ENCODE assay signal across 1 cellular context in genomic region chr1:12477936-12478611, GRCh38.
TF ChIP-seq lines count a peak whose summit lies in the region.

No MANE protein-coding gene starts in this region.

TF ChIP-seq in HepG2, 621 proteins besides CTCF, POLR2A, EP300 and RAD21 (continued from another document and continues in another):
- TF ChIP-seq, protein P1, sequence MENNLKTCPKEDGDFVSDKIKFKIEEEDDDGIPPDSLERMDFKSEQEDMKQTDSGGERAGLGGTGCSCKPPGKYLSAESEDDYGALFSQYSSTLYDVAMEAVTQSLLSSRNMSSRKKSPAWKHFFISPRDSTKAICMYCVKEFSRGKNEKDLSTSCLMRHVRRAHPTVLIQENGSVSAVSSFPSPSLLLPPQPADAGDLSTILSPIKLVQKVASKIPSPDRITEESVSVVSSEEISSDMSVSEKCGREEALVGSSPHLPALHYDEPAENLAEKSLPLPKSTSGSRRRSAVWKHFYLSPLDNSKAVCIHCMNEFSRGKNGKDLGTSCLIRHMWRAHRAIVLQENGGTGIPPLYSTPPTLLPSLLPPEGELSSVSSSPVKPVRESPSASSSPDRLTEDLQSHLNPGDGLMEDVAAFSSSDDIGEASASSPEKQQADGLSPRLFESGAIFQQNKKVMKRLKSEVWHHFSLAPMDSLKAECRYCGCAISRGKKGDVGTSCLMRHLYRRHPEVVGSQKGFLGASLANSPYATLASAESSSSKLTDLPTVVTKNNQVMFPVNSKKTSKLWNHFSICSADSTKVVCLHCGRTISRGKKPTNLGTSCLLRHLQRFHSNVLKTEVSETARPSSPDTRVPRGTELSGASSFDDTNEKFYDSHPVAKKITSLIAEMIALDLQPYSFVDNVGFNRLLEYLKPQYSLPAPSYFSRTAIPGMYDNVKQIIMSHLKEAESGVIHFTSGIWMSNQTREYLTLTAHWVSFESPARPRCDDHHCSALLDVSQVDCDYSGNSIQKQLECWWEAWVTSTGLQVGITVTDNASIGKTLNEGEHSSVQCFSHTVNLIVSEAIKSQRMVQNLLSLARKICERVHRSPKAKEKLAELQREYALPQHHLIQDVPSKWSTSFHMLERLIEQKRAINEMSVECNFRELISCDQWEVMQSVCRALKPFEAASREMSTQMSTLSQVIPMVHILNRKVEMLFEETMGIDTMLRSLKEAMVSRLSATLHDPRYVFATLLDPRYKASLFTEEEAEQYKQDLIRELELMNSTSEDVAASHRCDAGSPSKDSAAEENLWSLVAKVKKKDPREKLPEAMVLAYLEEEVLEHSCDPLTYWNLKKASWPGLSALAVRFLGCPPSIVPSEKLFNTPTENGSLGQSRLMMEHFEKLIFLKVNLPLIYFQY (CRISPR knock-in tag; IDR thresholded peaks at IDR 0.05; ENCODE audit: borderline replicate concordance), result peak; percentile 93
- TF ChIP-seq ZNF552 (CRISPR knock-in tag; IDR thresholded peaks at IDR 0.05; ENCODE audit: borderline replicate concordance) (0 out of 2 replicates have a peak, but pooled peaks have one; percentile 65), ARID4A (CRISPR knock-in tag; IDR thresholded peaks at IDR 0.05; ENCODE audit: borderline replicate concordance) (peak; percentile 69; the same call in 1 of the 2 replicates), ZNF781 (CRISPR knock-in tag; IDR thresholded peaks at IDR 0.05; ENCODE audit: borderline replicate concordance, not compliant biosample characterization) (no peak), THAP11 (CRISPR knock-in tag; IDR thresholded peaks at IDR 0.05) (peak; percentile 63), IRX3 (CRISPR knock-in tag; IDR thresholded peaks at IDR 0.05; ENCODE audit: borderline replicate concordance, low read depth) (no peak), RFX1 (IDR thresholded peaks at IDR 0.05) (no peak), FOXK1 (CRISPR knock-in tag; IDR thresholded peaks at IDR 0.05; ENCODE audit: borderline replicate concordance, low read depth) (peak; percentile 82; the same call in 1 of the 2 replicates), SAFB2 (CRISPR knock-in tag; IDR thresholded peaks at IDR 0.05; ENCODE audit: borderline replicate concordance, low read depth) (no peak; the same call in 1 of the 2 replicates), CREBL2 (CRISPR knock-in tag; IDR thresholded peaks at IDR 0.05; ENCODE audit: borderline replicate concordance) (no peak), ZNF484 (CRISPR knock-in tag; IDR thresholded peaks at IDR 0.05; ENCODE audit: borderline replicate concordance, low read depth) (no peak), ZNF367 (CRISPR knock-in tag; IDR thresholded peaks at IDR 0.05; ENCODE audit: borderline replicate concordance) (no peak), SATB2 (CRISPR knock-in tag; IDR thresholded peaks at IDR 0.05) (no peak; the same call in 1 of the 2 replicates), ZNF430 (CRISPR knock-in tag; IDR thresholded peaks at IDR 0.05) (peak; percentile 78; the same call in 1 of the 2 replicates), NBN (conservative IDR thresholded peaks at IDR 0.05) (no peak), MAZ (IDR thresholded peaks at IDR 0.05; ENCODE audit: borderline replicate concordance, low read depth, low read length) (0 out of 2 replicates have a peak, but pooled peaks have one; percentile 43), MAZ (CRISPR knock-in tag; IDR thresholded peaks at IDR 0.05; ENCODE audit: low read depth) (no peak), ZNF770 (CRISPR knock-in tag; IDR thresholded peaks at IDR 0.05) (peak; percentile 41; the same call in 1 of the 2 replicates), ZNF589 (CRISPR knock-in tag; conservative IDR thresholded peaks at IDR 0.05) (no peak), MBNL3 (CRISPR knock-in tag; conservative IDR thresholded peaks at IDR 0.05) (no peak), NFRKB (IDR thresholded peaks at IDR 0.05) (no peak), ZNF749 (CRISPR knock-in tag; IDR thresholded peaks at IDR 0.05; ENCODE audit: borderline replicate concordance) (peak; percentile 82), ZNF609 (CRISPR knock-in tag; IDR thresholded peaks at IDR 0.05; ENCODE audit: borderline replicate concordance) (peak; percentile 92), JUN (CRISPR knock-in tag; IDR thresholded peaks at IDR 0.05) (no peak), ZNF639 (CRISPR knock-in tag; conservative IDR thresholded peaks at IDR 0.05) (peak; percentile 63; the same call in 1 of the 2 replicates), GATAD2A (CRISPR knock-in tag; IDR thresholded peaks at IDR 0.05) (peak; percentile 94), ZNF24 (IDR thresholded peaks at IDR 0.05) (no peak), TSC22D2 (CRISPR knock-in tag; IDR thresholded peaks at IDR 0.05; ENCODE audit: borderline replicate concordance) (peak; percentile 73; the same call in 1 of the 2 replicates), SCMH1 (CRISPR knock-in tag; IDR thresholded peaks at IDR 0.05; ENCODE audit: borderline replicate concordance) (no peak), RCOR2 (CRISPR knock-in tag; IDR thresholded peaks at IDR 0.05) (peak; percentile 75; the same call in 1 of the 2 replicates)
- TF ChIP-seq, protein P2, sequence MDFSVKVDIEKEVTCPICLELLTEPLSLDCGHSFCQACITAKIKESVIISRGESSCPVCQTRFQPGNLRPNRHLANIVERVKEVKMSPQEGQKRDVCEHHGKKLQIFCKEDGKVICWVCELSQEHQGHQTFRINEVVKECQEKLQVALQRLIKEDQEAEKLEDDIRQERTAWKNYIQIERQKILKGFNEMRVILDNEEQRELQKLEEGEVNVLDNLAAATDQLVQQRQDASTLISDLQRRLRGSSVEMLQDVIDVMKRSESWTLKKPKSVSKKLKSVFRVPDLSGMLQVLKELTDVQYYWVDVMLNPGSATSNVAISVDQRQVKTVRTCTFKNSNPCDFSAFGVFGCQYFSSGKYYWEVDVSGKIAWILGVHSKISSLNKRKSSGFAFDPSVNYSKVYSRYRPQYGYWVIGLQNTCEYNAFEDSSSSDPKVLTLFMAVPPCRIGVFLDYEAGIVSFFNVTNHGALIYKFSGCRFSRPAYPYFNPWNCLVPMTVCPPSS (IDR thresholded peaks at IDR 0.05), result no peak
- TF ChIP-seq, protein P3, sequence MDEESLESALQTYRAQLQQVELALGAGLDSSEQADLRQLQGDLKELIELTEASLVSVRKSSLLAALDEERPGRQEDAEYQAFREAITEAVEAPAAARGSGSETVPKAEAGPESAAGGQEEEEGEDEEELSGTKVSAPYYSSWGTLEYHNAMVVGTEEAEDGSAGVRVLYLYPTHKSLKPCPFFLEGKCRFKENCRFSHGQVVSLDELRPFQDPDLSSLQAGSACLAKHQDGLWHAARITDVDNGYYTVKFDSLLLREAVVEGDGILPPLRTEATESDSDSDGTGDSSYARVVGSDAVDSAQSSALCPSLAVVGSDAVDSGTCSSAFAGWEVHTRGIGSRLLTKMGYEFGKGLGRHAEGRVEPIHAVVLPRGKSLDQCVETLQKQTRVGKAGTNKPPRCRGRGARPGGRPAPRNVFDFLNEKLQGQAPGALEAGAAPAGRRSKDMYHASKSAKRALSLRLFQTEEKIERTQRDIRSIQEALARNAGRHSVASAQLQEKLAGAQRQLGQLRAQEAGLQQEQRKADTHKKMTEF (CRISPR knock-in tag; IDR thresholded peaks at IDR 0.05), result peak; percentile 90
- TF ChIP-seq, protein P4, sequence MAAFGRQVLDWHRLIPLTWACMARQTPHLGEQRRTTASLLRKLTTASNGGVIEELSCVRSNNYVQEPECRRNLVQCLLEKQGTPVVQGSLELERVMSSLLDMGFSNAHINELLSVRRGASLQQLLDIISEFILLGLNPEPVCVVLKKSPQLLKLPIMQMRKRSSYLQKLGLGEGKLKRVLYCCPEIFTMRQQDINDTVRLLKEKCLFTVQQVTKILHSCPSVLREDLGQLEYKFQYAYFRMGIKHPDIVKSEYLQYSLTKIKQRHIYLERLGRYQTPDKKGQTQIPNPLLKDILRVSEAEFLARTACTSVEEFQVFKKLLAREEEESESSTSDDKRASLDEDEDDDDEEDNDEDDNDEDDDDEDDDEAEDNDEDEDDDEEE (CRISPR knock-in tag; IDR thresholded peaks at IDR 0.05), result no peak
- TF ChIP-seq, protein P5, sequence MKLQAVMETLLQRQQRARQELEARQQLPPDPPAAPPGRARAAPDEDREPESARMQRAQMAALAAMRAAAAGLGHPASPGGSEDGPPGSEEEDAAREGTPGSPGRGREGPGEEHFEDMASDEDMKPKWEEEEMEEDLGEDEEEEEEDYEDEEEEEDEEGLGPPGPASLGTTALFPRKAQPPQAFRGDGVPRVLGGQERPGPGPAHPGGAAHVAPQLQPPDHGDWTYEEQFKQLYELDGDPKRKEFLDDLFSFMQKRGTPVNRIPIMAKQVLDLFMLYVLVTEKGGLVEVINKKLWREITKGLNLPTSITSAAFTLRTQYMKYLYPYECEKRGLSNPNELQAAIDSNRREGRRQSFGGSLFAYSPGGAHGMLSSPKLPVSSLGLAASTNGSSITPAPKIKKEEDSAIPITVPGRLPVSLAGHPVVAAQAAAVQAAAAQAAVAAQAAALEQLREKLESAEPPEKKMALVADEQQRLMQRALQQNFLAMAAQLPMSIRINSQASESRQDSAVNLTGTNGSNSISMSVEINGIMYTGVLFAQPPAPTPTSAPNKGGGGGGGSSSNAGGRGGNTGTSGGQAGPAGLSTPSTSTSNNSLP (IDR thresholded peaks at IDR 0.05; ENCODE audit: low read depth, low read length), result no peak
